Comparison of ENCODE assay signal across 5 cellular contexts in the genomic region with DNA sequence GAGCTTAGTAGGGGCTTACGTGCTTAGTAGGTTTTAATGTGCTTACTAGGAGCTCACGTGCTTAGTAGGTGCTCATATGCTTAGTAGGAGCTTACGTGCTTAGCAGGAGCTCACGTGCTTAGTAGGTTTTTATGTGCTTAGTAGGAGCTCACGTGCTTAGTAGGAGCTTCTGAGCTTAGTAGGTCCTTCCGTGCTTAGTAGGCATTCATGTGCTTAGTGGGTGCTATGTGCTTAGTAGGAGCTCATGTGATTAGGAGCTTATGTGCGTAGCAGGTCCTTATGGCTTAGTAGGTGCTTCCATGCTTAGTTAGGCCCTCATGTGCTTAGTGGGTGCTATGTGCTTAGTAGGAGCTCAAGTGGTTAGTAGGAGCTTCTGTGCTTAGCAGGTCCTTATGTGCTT.
A peak's percentile ranks its signal among the peaks of the same experiment; 100 is the strongest.
TF ChIP-seq lines count a peak whose summit lies in the region.

No MANE protein-coding gene starts in this region.

TF ChIP-seq in HepG2, 621 proteins besides CTCF, POLR2A, EP300 and RAD21:
- TF ChIP-seq ZKSCAN1 (IDR thresholded peaks at IDR 0.05; ENCODE audit: low read length) (peak; percentile 97), ZBTB3 (CRISPR knock-in tag; IDR thresholded peaks at IDR 0.05; ENCODE audit: borderline replicate concordance, low read depth) (no peak)

TF ChIP-seq in GM12878, 131 proteins besides CTCF, POLR2A, EP300 and RAD21:
- TF ChIP-seq DPF2 (IDR thresholded peaks at IDR 0.05): peak; percentile 32; the same call in 1 of the 2 replicates
- TF ChIP-seq CBFB (IDR thresholded peaks at IDR 0.05; ENCODE audit: low read depth): no peak

TF ChIP-seq in K562, 482 proteins besides CTCF, POLR2A, EP300 and RAD21:
- TF ChIP-seq ZKSCAN1 (IDR thresholded peaks at IDR 0.05; ENCODE audit: low read depth, low read length) (peak; percentile 81; the same call in 1 of the 2 replicates), ZNF253 (CRISPR knock-in tag; conservative IDR thresholded peaks at IDR 0.05) (no peak), HLTF (IDR thresholded peaks at IDR 0.05) (no peak)
- TF ChIP-seq, protein P1, sequence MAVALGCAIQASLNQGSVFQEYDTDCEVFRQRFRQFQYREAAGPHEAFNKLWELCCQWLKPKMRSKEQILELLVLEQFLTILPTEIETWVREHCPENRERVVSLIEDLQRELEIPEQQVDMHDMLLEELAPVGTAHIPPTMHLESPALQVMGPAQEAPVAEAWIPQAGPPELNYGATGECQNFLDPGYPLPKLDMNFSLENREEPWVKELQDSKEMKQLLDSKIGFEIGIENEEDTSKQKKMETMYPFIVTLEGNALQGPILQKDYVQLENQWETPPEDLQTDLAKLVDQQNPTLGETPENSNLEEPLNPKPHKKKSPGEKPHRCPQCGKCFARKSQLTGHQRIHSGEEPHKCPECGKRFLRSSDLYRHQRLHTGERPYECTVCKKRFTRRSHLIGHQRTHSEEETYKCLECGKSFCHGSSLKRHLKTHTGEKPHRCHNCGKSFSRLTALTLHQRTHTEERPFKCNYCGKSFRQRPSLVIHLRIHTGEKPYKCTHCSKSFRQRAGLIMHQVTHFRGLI (CRISPR knock-in tag; IDR thresholded peaks at IDR 0.05): no peak
- TF ChIP-seq, protein P2, sequence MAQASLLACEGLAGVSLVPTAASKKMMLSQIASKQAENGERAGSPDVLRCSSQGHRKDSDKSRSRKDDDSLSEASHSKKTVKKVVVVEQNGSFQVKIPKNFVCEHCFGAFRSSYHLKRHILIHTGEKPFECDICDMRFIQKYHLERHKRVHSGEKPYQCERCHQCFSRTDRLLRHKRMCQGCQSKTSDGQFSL (CRISPR knock-in tag; IDR thresholded peaks at IDR 0.05): no peak
- TF ChIP-seq, protein P2 (tag; IDR thresholded peaks at IDR 0.05): no peak
- TF ChIP-seq, protein P3, sequence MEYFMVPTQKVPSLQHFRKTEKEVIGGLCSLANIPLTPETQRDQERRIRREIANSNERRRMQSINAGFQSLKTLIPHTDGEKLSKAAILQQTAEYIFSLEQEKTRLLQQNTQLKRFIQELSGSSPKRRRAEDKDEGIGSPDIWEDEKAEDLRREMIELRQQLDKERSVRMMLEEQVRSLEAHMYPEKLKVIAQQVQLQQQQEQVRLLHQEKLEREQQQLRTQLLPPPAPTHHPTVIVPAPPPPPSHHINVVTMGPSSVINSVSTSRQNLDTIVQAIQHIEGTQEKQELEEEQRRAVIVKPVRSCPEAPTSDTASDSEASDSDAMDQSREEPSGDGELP (CRISPR knock-in tag; IDR thresholded peaks at IDR 0.05; ENCODE audit: borderline replicate concordance): no peak
- TF ChIP-seq, protein P4, sequence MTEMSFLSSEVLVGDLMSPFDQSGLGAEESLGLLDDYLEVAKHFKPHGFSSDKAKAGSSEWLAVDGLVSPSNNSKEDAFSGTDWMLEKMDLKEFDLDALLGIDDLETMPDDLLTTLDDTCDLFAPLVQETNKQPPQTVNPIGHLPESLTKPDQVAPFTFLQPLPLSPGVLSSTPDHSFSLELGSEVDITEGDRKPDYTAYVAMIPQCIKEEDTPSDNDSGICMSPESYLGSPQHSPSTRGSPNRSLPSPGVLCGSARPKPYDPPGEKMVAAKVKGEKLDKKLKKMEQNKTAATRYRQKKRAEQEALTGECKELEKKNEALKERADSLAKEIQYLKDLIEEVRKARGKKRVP (CRISPR knock-in tag; IDR thresholded peaks at IDR 0.05): no peak

TF ChIP-seq in H1, 55 proteins besides CTCF, POLR2A, EP300 and RAD21:
- TF ChIP-seq BCL11A (IDR thresholded peaks at IDR 0.05; ENCODE audit: low read depth in 2 of 2, low read length in 2 of 2) (no peak), TCF12 (IDR thresholded peaks at IDR 0.05; ENCODE audit: low read depth, low read length) (no peak), CBX5 (IDR thresholded peaks at IDR 0.05; ENCODE audit: low read depth, low read length) (no peak), EGR1 (IDR thresholded peaks at IDR 0.05; ENCODE audit: borderline replicate concordance, low read depth, low read length) (no peak), YY1 (IDR thresholded peaks at IDR 0.05; ENCODE audit: low read depth, low read length) (no peak), RNF2 (IDR thresholded peaks at IDR 0.05; ENCODE audit: borderline replicate concordance, low read depth, low read length, missing control alignments, poor library complexity, severe bottlenecking) (no peak)
- TF ChIP-seq, protein P5, sequence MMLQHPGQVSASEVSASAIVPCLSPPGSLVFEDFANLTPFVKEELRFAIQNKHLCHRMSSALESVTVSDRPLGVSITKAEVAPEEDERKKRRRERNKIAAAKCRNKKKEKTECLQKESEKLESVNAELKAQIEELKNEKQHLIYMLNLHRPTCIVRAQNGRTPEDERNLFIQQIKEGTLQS (IDR thresholded peaks at IDR 0.05; ENCODE audit: insufficient read depth, low read depth, low read length): no peak
- TF ChIP-seq, protein P6, sequence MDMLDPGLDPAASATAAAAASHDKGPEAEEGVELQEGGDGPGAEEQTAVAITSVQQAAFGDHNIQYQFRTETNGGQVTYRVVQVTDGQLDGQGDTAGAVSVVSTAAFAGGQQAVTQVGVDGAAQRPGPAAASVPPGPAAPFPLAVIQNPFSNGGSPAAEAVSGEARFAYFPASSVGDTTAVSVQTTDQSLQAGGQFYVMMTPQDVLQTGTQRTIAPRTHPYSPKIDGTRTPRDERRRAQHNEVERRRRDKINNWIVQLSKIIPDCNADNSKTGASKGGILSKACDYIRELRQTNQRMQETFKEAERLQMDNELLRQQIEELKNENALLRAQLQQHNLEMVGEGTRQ (IDR thresholded peaks at IDR 0.05; ENCODE audit: low read length): no peak

TF ChIP-seq in WTC11, 78 proteins besides CTCF, POLR2A, EP300 and RAD21:
- no peak for TF ChIP-seq FOXJ3 (CRISPR knock-in tag; IDR thresholded peaks at IDR 0.05; ENCODE audit: borderline replicate concordance)
- no peak for TF ChIP-seq JUN (CRISPR knock-in tag; IDR thresholded peaks at IDR 0.05)
- TF ChIP-seq GABPB1 (CRISPR knock-in tag; IDR thresholded peaks at IDR 0.05): no peak
- TF ChIP-seq, protein P7, sequence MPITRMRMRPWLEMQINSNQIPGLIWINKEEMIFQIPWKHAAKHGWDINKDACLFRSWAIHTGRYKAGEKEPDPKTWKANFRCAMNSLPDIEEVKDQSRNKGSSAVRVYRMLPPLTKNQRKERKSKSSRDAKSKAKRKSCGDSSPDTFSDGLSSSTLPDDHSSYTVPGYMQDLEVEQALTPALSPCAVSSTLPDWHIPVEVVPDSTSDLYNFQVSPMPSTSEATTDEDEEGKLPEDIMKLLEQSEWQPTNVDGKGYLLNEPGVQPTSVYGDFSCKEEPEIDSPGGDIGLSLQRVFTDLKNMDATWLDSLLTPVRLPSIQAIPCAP (CRISPR knock-in tag; IDR thresholded peaks at IDR 0.05): no peak
- TF ChIP-seq, protein P6 (CRISPR knock-in tag; IDR thresholded peaks at IDR 0.05): no peak
